8 cellular contexts compared by ENCODE assay signal in the genomic region with DNA sequence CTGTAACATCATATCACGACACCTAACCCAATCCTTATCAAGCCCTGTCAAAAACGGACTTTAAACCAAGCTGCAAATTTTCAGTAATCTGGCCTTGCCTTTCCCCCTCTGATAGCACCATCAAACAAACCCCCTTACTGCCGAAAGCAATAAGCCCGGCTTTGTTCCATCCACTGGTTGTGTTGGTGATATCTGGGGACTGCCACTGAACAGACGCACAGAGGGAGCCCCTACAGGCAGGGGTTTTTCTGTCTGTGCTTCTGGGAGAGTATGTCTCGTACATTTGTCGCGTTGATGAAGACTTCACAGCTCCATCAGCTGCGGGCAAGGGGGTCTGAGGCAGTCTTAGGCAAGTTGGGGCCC. TPM values are rescaled to one million over a fixed set of nuclear protein-coding genes. Genes with fewer than 3 reads are reported as not detected.
A peak's percentile ranks its signal among the peaks of the same experiment; 100 is the strongest.
DNase-seq lines count a peak whose midpoint lies in the region; ATAC-seq, FAIRE-seq and TF ChIP-seq lines count a peak whose summit lies in the region.

No MANE protein-coding gene starts in this region.

- H4K20me1 ChIP-seq in smooth muscle cell (ENCODE audit: low read depth), result no peaks in the 10 kb centered on the region

- peak overlapping the region; percentile 87 for H3K4me3 Mint-ChIP-seq in T-helper 17 cell
- H3K4me3 Mint-ChIP-seq in glutamatergic neuron (ENCODE audit: unreplicated experiment), result peak overlapping the region; percentile 92

- H3K4me2 ChIP-seq in smooth muscle cell, result peak overlapping the region; percentile 99

- no peak for TF ChIP-seq CTCF in glutamatergic neuron (IDR thresholded peaks at IDR 0.05; ENCODE audit: partially characterized antibody, unreplicated experiment)
- no peak for TF ChIP-seq CTCF in smooth muscle cell (IDR thresholded peaks at IDR 0.05; ENCODE audit: borderline replicate concordance, insufficient read depth, poor library complexity, severe bottlenecking)

- no peak overlapping the region for H3K27ac Mint-ChIP-seq in T-helper 17 cell
- H3K27ac Mint-ChIP-seq in glutamatergic neuron (ENCODE audit: unreplicated experiment), result no peak overlapping the region

- ATAC-seq in T-helper 17 cell, result peak; percentile 23
- no peak for ATAC-seq in GM18520 (IDR thresholded peaks at IDR 0.05; ENCODE audit: unreplicated experiment)

- peaks cover 8% of the 10 kb centered on the region for H3K9me3 Mint-ChIP-seq in glutamatergic neuron (ENCODE audit: unreplicated experiment)

- H3K27me3 Mint-ChIP-seq in T-helper 17 cell (peaks cover 23% of the 10 kb centered on the region), glutamatergic neuron (ENCODE audit: unreplicated experiment) (peaks cover 25% of the 10 kb centered on the region)

- H2AFZ ChIP-seq in smooth muscle cell (ENCODE audit: low read depth), result peak overlapping the region; percentile 85

- peaks cover 28% of the 10 kb centered on the region for H3K4me1 ChIP-seq in smooth muscle cell (ENCODE audit: low read depth)

- H3K79me2 ChIP-seq in smooth muscle cell (ENCODE audit: low read depth), result no peaks in the 10 kb centered on the region

- 17% methylated on average over 9 of the region's 9 CpGs for WGBS in smooth muscle cell (ENCODE audit: low lambda C conversion rate)

- H3K4me3 ChIP-seq in smooth muscle cell, result peak overlapping the region; percentile 60

- H3K9ac ChIP-seq in smooth muscle cell (ENCODE audit: low read depth), result no peak overlapping the region

- no peak for TF ChIP-seq POLR2A in erythroblast (IDR thresholded peaks at IDR 0.05; ENCODE audit: low read length)

- H3F3A ChIP-seq in smooth muscle cell (ENCODE audit: low read depth), result peaks cover 22% of the 10 kb centered on the region

- no peak overlapping the region for H3K27ac ChIP-seq in smooth muscle cell (ENCODE audit: low read depth)

- DNase-seq in stimulated activated CD4-positive, alpha-beta T cell treated with anti-CD3 and anti-CD28 coated beads, Interleukin-4, amount 100 ng/mL, for 1 hour, result peak; percentile 8
- no peak for DNase-seq in stimulated activated CD4-positive, alpha-beta T cell treated with anti-CD3 and anti-CD28 coated beads, Interleukin-4, amount 100 ng/mL, for 24 hours
- DNase-seq in T-helper 17 cell (no peak), glutamatergic neuron (no peak), smooth muscle cell (lab: John Stamatoyannopoulos, UW; ENCODE audit: unreplicated experiment) (no peak), urothelium cell line (ENCODE audit: low spot score) (no peak), erythroblast (lab: John Stamatoyannopoulos, UW) (no peak)

- FAIRE-seq in urothelium cell line (lab: Jason Lieb, UNC), result no peak

- H3K36me3 Mint-ChIP-seq in T-helper 17 cell (ENCODE audit: low read depth) (peaks cover 2% of the 10 kb centered on the region), glutamatergic neuron (ENCODE audit: unreplicated experiment) (no peaks in the 10 kb centered on the region)

- peaks cover 23% of the 10 kb centered on the region for H3K4me1 Mint-ChIP-seq in T-helper 17 cell
- peaks cover 20% of the 10 kb centered on the region for H3K4me1 Mint-ChIP-seq in glutamatergic neuron (ENCODE audit: low read depth, unreplicated experiment)

- no peaks in the 10 kb centered on the region for H3K36me3 ChIP-seq in smooth muscle cell (ENCODE audit: low read depth)

- H3K9me3 ChIP-seq in T-helper 17 cell (ENCODE audit: control insufficient read depth, low read length, poor library complexity, severe bottlenecking) (no peaks in the 10 kb centered on the region), smooth muscle cell (replicated peaks; ENCODE audit: low read depth) (no peaks in the 10 kb centered on the region)

- no peaks in the 10 kb centered on the region for H3K27me3 ChIP-seq in smooth muscle cell (ENCODE audit: low read depth)

RNA-seq across cellular contexts. Expression of gene PLAU, which starts 0.6 kb away (rescaled TPM):
- under 1 TPM in 1 of 2 donors, not detected in 1; 0.42 TPM for total RNA-seq in T-helper 17 cell
- total RNA-seq in glutamatergic neuron (ENCODE audit: unreplicated experiment), result 0.59 TPM
- total RNA-seq in smooth muscle cell, result 4.1 and 10.7 TPM in 2 replicates
- 9.2 and 28.9 TPM in 2 replicates for polyA plus RNA-seq in smooth muscle cell

RNA-seq across cellular contexts. Expression of gene CAMK2G, which starts 36.0 kb away (rescaled TPM):
- total RNA-seq in T-helper 17 cell (10 to 100 TPM; 52.6 to 59.6 TPM), glutamatergic neuron (ENCODE audit: unreplicated experiment) (25.9 TPM), smooth muscle cell (10.5 and 10.8 TPM in 2 replicates)
- 2.2 and 4.0 TPM in 2 replicates for polyA plus RNA-seq in smooth muscle cell
